Comparison of ENCODE assay signal across 1 cellular context in genomic region chr3:61966200-61966599, GRCh38.
A peak's percentile ranks its signal among the peaks of the same experiment; 100 is the strongest.
TF ChIP-seq lines count a peak whose summit lies in the region.

No MANE protein-coding gene starts in this region.

TF ChIP-seq in SK-N-SH, 30 proteins besides CTCF, POLR2A, EP300 and RAD21 (continued from another document):
- TF ChIP-seq USF2 (IDR thresholded peaks at IDR 0.05; ENCODE audit: borderline replicate concordance, low read depth, low read length) = no peak
- TF ChIP-seq JUND (IDR thresholded peaks at IDR 0.05) = peak; percentile 65
- TF ChIP-seq POLR2AphosphoS5 (IDR thresholded peaks at IDR 0.05; ENCODE audit: low read depth, low read length) = no peak; the same call in 1 of the 2 replicates
- TF ChIP-seq, protein P1, sequence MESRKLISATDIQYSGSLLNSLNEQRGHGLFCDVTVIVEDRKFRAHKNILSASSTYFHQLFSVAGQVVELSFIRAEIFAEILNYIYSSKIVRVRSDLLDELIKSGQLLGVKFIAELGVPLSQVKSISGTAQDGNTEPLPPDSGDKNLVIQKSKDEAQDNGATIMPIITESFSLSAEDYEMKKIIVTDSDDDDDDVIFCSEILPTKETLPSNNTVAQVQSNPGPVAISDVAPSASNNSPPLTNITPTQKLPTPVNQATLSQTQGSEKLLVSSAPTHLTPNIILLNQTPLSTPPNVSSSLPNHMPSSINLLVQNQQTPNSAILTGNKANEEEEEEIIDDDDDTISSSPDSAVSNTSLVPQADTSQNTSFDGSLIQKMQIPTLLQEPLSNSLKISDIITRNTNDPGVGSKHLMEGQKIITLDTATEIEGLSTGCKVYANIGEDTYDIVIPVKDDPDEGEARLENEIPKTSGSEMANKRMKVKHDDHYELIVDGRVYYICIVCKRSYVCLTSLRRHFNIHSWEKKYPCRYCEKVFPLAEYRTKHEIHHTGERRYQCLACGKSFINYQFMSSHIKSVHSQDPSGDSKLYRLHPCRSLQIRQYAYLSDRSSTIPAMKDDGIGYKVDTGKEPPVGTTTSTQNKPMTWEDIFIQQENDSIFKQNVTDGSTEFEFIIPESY (IDR thresholded peaks at IDR 0.05; ENCODE audit: borderline replicate concordance, low read depth) = no peak
- TF ChIP-seq CHD2 (IDR thresholded peaks at IDR 0.05; ENCODE audit: low read length, partially characterized antibody) = no peak
- no peak for TF ChIP-seq FOXJ3 (CRISPR knock-in tag; IDR thresholded peaks at IDR 0.05)
